ENCODE assay signal across 17 cellular contexts in the genomic region with DNA sequence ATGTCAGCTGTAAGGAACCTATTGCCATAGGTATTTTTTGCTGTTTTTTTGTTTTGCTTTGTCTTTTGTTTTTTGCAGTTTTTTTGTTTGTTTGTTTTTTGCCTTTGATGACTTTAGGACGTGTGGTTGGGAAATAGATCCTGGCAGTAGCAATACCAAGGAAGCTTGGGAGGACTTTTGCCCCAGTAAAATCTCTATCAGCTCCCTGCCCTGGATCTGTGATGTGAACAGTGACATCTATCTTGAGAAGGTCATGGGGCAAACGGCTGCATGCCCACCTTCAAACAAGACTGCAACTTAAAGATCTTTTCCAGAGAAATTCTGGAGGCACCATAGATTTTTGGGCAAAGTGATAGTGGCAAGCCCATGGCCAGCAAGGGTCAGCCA. TPM values are rescaled to one million over a fixed set of nuclear protein-coding genes. Genes with fewer than 3 reads are reported as not detected.
"Had no signal": no experiment of that assay in that cellular context is flagged by ENCODE, and none has a peak within 500 bp of the region (broad histone marks: within the 10 kb centered on the region; RNA-seq: fewer than 3 reads in every experiment).

No MANE protein-coding gene starts in this region.

- DNase-seq: activated CD4-positive, alpha-beta T cell treated with anti-CD3 and anti-CD28 coated beads, Interleukin-2, amount 50 U/mL, for 4 hours; activated effector memory CD4-positive, alpha-beta T cell treated with anti-CD3 and anti-CD28 coated beads, Interleukin-2, amount 50 U/mL, for 16 hours; activated T-cell treated with anti-CD3 and anti-CD28 coated beads, Interleukin-2, amount 50 U/mL, for 72 hours; dermis blood vessel endothelial cell; effector memory CD8-positive, alpha-beta T cell; hippocampal formation; left lung; naive thymus-derived CD4-positive, alpha-beta T cell; sigmoid colon; stimulated activated CD4-positive, alpha-beta T cell treated with anti-CD3 and anti-CD28 coated beads, Interleukin-4, amount 100 ng/mL, for 4 hours; SW 1271; T-helper 2 cell had no signal

- H3K36me3 Mint-ChIP-seq: activated naive CD4-positive, alpha-beta T cell treated with anti-CD3 and anti-CD28 coated beads, Interleukin-2, amount 50 U/mL, for 72 hours; naive thymus-derived CD4-positive, alpha-beta T cell; stimulated activated memory B cell treated with anti-CD40 and anti-IgM and Interleukin-4, amounts not matched to agents 10 μg/mL and 1 μg/mL and 100 μg/mL, for 72 hours had no signal

- H3K36me3 ChIP-seq: left lung, neutrophil, sigmoid colon had no signal

- H3K9me3 ChIP-seq: left lung, neutrophil, sigmoid colon had no signal

- H3K4me3 Mint-ChIP-seq: activated T-cell treated with anti-CD3 and anti-CD28 coated beads, Interleukin-2, amount 50 U/mL, for 72 hours; effector memory CD8-positive, alpha-beta T cell; naive thymus-derived CD4-positive, alpha-beta T cell; stimulated activated memory B cell treated with anti-CD40 and anti-IgM and Interleukin-4, amounts not matched to agents 10 μg/mL and 1 μg/mL and 100 μg/mL, for 72 hours had no signal

- H3K27ac Mint-ChIP-seq: activated naive CD4-positive, alpha-beta T cell treated with anti-CD3 and anti-CD28 coated beads, Interleukin-2, amount 50 U/mL, for 72 hours; activated T-cell treated with anti-CD3 and anti-CD28 coated beads, Interleukin-2, amount 50 U/mL, for 72 hours; effector memory CD8-positive, alpha-beta T cell; naive thymus-derived CD4-positive, alpha-beta T cell; stimulated activated memory B cell treated with anti-CD40 and anti-IgM and Interleukin-4, amounts not matched to agents 10 μg/mL and 1 μg/mL and 100 μg/mL, for 72 hours had no signal

- H3K4me1 ChIP-seq: parathyroid adenoma had no signal

- H3K4me3 ChIP-seq: left lung, sigmoid colon had no signal

- ATAC-seq: activated naive CD4-positive, alpha-beta T cell treated with anti-CD3 and anti-CD28 coated beads, Interleukin-2, amount 50 U/mL, for 72 hours; activated T-cell treated with anti-CD3 and anti-CD28 coated beads, Interleukin-2, amount 50 U/mL, for 72 hours; effector memory CD8-positive, alpha-beta T cell; left lung; naive thymus-derived CD4-positive, alpha-beta T cell had no signal

- H3K27ac ChIP-seq: left lung, neutrophil, parathyroid adenoma, sigmoid colon had no signal

- H3K9me3 Mint-ChIP-seq: activated naive CD4-positive, alpha-beta T cell treated with anti-CD3 and anti-CD28 coated beads, Interleukin-2, amount 50 U/mL, for 72 hours; activated T-cell treated with anti-CD3 and anti-CD28 coated beads, Interleukin-2, amount 50 U/mL, for 72 hours; effector memory CD8-positive, alpha-beta T cell; stimulated activated memory B cell treated with anti-CD40 and anti-IgM and Interleukin-4, amounts not matched to agents 10 μg/mL and 1 μg/mL and 100 μg/mL, for 72 hours had no signal

RNA-seq across cellular contexts. Expression of a gene that starts 5.4 kb away (rescaled TPM):
- total RNA-seq: activated CD8-positive, alpha-beta memory T cell treated with anti-CD3 and anti-CD28 coated beads for 36 hours; activated naive CD4-positive, alpha-beta T cell treated with anti-CD3 and anti-CD28 coated beads, Interleukin-2, amount 50 U/mL, for 72 hours; activated T-cell treated with anti-CD3 and anti-CD28 coated beads, Interleukin-2, amount 50 U/mL, for 72 hours had no signal
- polyA plus RNA-seq: naive thymus-derived CD4-positive, alpha-beta T cell had no signal
